8 cellular contexts compared by ENCODE assay signal in the genomic region with DNA sequence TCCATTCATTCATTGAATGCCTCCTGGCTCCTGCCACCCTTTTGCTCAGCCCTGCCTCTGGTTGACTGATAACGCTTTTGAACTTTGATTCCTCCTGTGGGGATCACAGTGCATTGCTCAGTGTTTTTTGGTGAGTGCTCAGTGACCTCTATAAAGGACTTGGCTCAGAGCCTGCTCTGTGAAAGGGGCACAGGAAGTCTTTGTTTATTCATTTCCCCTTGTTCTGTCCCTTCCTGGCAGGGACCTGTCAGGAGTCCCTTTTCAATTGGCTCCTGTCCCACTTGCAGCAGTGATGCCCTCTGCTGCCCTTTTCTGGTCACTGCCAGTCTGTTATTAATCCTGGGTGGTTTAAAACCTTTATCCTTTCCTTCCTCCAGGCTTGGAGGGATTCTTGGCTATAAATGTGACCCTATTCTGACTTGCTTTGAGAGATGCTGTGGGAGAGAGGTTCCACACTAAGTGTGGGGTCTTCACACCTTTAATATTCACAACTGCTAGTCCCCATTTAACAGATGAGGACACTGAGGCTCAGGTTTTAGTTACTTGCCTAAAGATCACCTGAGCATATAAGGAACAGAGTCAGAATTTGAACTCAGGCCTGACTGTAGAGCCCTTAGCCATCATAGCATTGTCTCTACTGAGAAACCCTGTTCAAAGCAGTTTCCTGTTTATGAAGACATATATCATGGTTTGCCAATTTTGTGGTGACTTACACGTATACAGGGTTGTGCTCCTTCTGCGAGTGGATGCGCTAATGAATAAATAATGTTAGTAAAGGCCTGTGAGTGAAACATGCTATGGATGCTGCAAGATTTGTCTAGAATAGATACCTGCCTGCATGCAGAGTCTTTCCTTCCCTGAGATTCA. TPM values are rescaled to one million over a fixed set of nuclear protein-coding genes. Genes with fewer than 3 reads are reported as not detected.
DNase-seq lines count a peak whose midpoint lies in the region; FAIRE-seq and TF ChIP-seq lines count a peak whose summit lies in the region.

No MANE protein-coding gene starts in this region.

- no peaks in the 10 kb centered on the region for H3K9me3 Mint-ChIP-seq in activated naive CD4-positive, alpha-beta T cell treated with anti-CD3 and anti-CD28 coated beads, Interleukin-2, amount 10 ng/mL, durations not matched to agents 7 days and 5 days
- H3K9me3 Mint-ChIP-seq in osteocyte (ENCODE audit: unreplicated experiment) = no peaks in the 10 kb centered on the region

- TF ChIP-seq CTCF in BJ (IDR thresholded peaks at IDR 0.05; ENCODE audit: insufficient read depth, low read depth, low read length) (peak; percentile 77), osteocyte (IDR thresholded peaks at IDR 0.05) (peak; percentile 78), vagina (IDR thresholded peaks at IDR 0.05) (peak; percentile 63 to 80 (median 70))

- H4K20me1 ChIP-seq in Karpas-422 (ENCODE audit: insufficient read depth, low read depth, low read length) = no peaks in the 10 kb centered on the region

- H2AFZ ChIP-seq in Karpas-422 (ENCODE audit: low read length) = no peak overlapping the region

- H3K27me3 Mint-ChIP-seq in activated naive CD4-positive, alpha-beta T cell treated with anti-CD3 and anti-CD28 coated beads, Interleukin-2, amount 10 ng/mL, durations not matched to agents 7 days and 5 days = no peaks in the 10 kb centered on the region
- H3K27me3 Mint-ChIP-seq in osteocyte (ENCODE audit: unreplicated experiment) = no peaks in the 10 kb centered on the region

- H3K36me3 ChIP-seq in BJ (ENCODE audit: control insufficient read depth, insufficient read depth, low read length) (no peaks in the 10 kb centered on the region), Karpas-422 (ENCODE audit: insufficient read depth, low read length) (no peaks in the 10 kb centered on the region), vagina (peaks cover 0 to 10% of the 10 kb centered on the region in 2 donors)

- H3K9me3 ChIP-seq in Karpas-422 (ENCODE audit: low read length) (no peaks in the 10 kb centered on the region), vagina (no peaks in the 10 kb centered on the region)

- no peak overlapping the region for H3K9ac ChIP-seq in Karpas-422 (ENCODE audit: low read length)

- peak overlapping the region; percentile 16 for H3K4me3 Mint-ChIP-seq in activated naive CD4-positive, alpha-beta T cell treated with anti-CD3 and anti-CD28 coated beads, Interleukin-2, amount 10 ng/mL, durations not matched to agents 7 days and 5 days
- H3K4me3 Mint-ChIP-seq in osteocyte (ENCODE audit: unreplicated experiment) = no peak overlapping the region

- H3K79me2 ChIP-seq in Karpas-422 (ENCODE audit: low read length) = no peaks in the 10 kb centered on the region

- H3K27ac Mint-ChIP-seq in activated naive CD4-positive, alpha-beta T cell treated with anti-CD3 and anti-CD28 coated beads, Interleukin-2, amount 10 ng/mL, durations not matched to agents 7 days and 5 days = peak overlapping the region; percentile 88
- peak overlapping the region; percentile 52 for H3K27ac Mint-ChIP-seq in osteocyte (ENCODE audit: unreplicated experiment)

- no peak overlapping the region for H3K4me3 ChIP-seq in BJ (ENCODE audit: low read depth, low read length)
- no peak overlapping the region for H3K4me3 ChIP-seq in Karpas-422 (ENCODE audit: low read length)
- no peak overlapping the region for H3K4me3 ChIP-seq in vagina

- POLR2A ChIA-PET in BJ (lab: Charles Lee) = no interaction called here

- DNase-seq in BJ (ENCODE audit: low read depth) = no peak
- peak; percentile 63 for DNase-seq in GM19239 (ENCODE audit: insufficient read length, low spot score)
- peak; percentile 85 for DNase-seq in Karpas-422
- peak; percentile 78 for DNase-seq in SHP77 treated with DMSO at 0.1 percent for 48 hours (lab: John Stamatoyannopoulos, UW)
- DNase-seq in activated naive CD4-positive, alpha-beta T cell treated with anti-CD3 and anti-CD28 coated beads, Interleukin-2, amount 10 ng/mL, durations not matched to agents 7 days and 5 days = peak; percentile 77
- DNase-seq in germinal center (ENCODE audit: low spot score) = peak; percentile 72
- no peak for DNase-seq in osteocyte (ENCODE audit: extremely low spot score, unreplicated experiment)
- no peak for DNase-seq in vagina (ENCODE audit: extremely low spot score in 2 of 2)

- H3K9me2 ChIP-seq in Karpas-422 (replicated peaks; ENCODE audit: insufficient read depth, low read length) = no peaks in the 10 kb centered on the region

- peaks cover 31% of the 10 kb centered on the region for H3K36me3 Mint-ChIP-seq in activated naive CD4-positive, alpha-beta T cell treated with anti-CD3 and anti-CD28 coated beads, Interleukin-2, amount 10 ng/mL, durations not matched to agents 7 days and 5 days
- H3K36me3 Mint-ChIP-seq in osteocyte (ENCODE audit: unreplicated experiment) = no peaks in the 10 kb centered on the region

- peak; percentile 92 for FAIRE-seq in GM19239 (lab: Jason Lieb, UNC)

- CTCF ChIA-PET in BJ (lab: Yijun Ruan, JAX) = interaction anchor here (0.7 kb wide), 1 partner anchor 19 kb away, joined by 3 read pairs; no protein-coding TSS in a partner anchor
- CTCF ChIA-PET in activated naive CD4-positive, alpha-beta T cell treated with anti-CD3 and anti-CD28 coated beads, Interleukin-2, amount 10 ng/mL, durations not matched to agents 7 days and 5 days (lab: Charles Lee) = interaction anchor here (0.8 kb wide), 1 partner anchor 38 kb away, joined by 4 read pairs; no protein-coding TSS in a partner anchor

- peaks cover 35% of the 10 kb centered on the region for H3K4me1 ChIP-seq in Karpas-422 (ENCODE audit: low read length)
- peaks cover 6% of the 10 kb centered on the region for H3K4me1 ChIP-seq in vagina

- no peak for TF ChIP-seq POLR2A in vagina (IDR thresholded peaks at IDR 0.05)

- peak overlapping the region; percentile 62 for H3K4me2 ChIP-seq in Karpas-422 (ENCODE audit: low read depth, low read length, poor library complexity, severe bottlenecking)

- H3K27ac ChIP-seq in Karpas-422 (ENCODE audit: low read length) = no peak overlapping the region
- no peak overlapping the region for H3K27ac ChIP-seq in vagina

- intact Hi-C loops in vagina (cut with DNase I) = loop anchor here (10.0 kb wide), 1 partner anchor 60 kb away; the partner anchor contains the start of gene IRAK2

- H3K4me1 Mint-ChIP-seq in activated naive CD4-positive, alpha-beta T cell treated with anti-CD3 and anti-CD28 coated beads, Interleukin-2, amount 10 ng/mL, durations not matched to agents 7 days and 5 days = peaks cover 83% of the 10 kb centered on the region
- peaks cover 11% of the 10 kb centered on the region for H3K4me1 Mint-ChIP-seq in osteocyte (ENCODE audit: unreplicated experiment)

- H3K27me3 ChIP-seq in BJ (ENCODE audit: control insufficient read depth, insufficient read depth, low read length) (no peaks in the 10 kb centered on the region), Karpas-422 (ENCODE audit: low read length) (no peaks in the 10 kb centered on the region), vagina (no peaks in the 10 kb centered on the region)

RNA-seq across cellular contexts. Expression of gene TATDN2, which starts 23.2 kb away (rescaled TPM):
- polyA plus RNA-seq in BJ (2011; rRNA removed) = 14.9 and 15.3 TPM in 2 replicates
- polyA minus RNA-seq in BJ (2011; rRNA and poly(A)+ RNA removed) = 16.6 and 18.7 TPM in 2 replicates
- 17.6 and 20.8 TPM in 2 replicates for total RNA-seq in Karpas-422 (2014; rRNA removed; shearing (Covaris generic); ENCODE audit: low replicate concordance)
- total RNA-seq in osteocyte (33.8 and 38.0 TPM in 2 replicates), vagina (34.4 TPM)

Comparison
In these comparisons a context has a peak if more than half of its experiments do, and no peak if none do; other contexts are left out.
1. DNase-seq: peak in GM19239 (single experiment), Karpas-422 (single experiment), SHP77 treated with DMSO at 0.1 percent for 48 hours (single experiment), activated naive CD4-positive, alpha-beta T cell treated with anti-CD3 and anti-CD28 coated beads, Interleukin-2, amount 10 ng/mL, durations not matched to agents 7 days and 5 days (single experiment) and germinal center (single experiment); none in BJ (single experiment), osteocyte (single experiment) and vagina (0 of 2).
2. Peak in every context shown above with its lines, with median percentiles within 50 percentile points of each other: CTCF ChIP-seq.